9 cellular contexts compared by ENCODE assay signal in genomic region chr20:20603339-20603990, GRCh38.
DNase-seq lines count a peak whose midpoint lies in the region; ATAC-seq, FAIRE-seq and TF ChIP-seq lines count a peak whose summit lies in the region.
"Had no signal": no experiment of that assay in that cellular context is flagged by ENCODE, and none has a peak within 500 bp of the region (broad histone marks: within the 10 kb centered on the region; RNA-seq: fewer than 3 reads in every experiment).

No MANE protein-coding gene starts in this region.

- no peak for FAIRE-seq in astrocyte (lab: Jason Lieb, UNC)
- FAIRE-seq: endothelial cell of umbilical vein had no signal

- no peaks in the 10 kb centered on the region for H3K9me3 Mint-ChIP-seq in astrocyte (ENCODE audit: unreplicated experiment)

- peak overlapping the region; percentile 10 for H3K27ac Mint-ChIP-seq in astrocyte (ENCODE audit: unreplicated experiment)

- H3K4me3 Mint-ChIP-seq in astrocyte (ENCODE audit: unreplicated experiment) = no peak overlapping the region

- ATAC-seq in GM18861 (IDR thresholded peaks at IDR 0.05; ENCODE audit: unreplicated experiment) (peak; percentile 95), HG02642 (IDR thresholded peaks at IDR 0.05; ENCODE audit: poor library complexity, unreplicated experiment) (peak; percentile 99)

- H3K36me3 Mint-ChIP-seq in astrocyte (ENCODE audit: low read depth, unreplicated experiment) = no peaks in the 10 kb centered on the region

- TF ChIP-seq CTCF in astrocyte (IDR thresholded peaks at IDR 0.05; ENCODE audit: insufficient read depth, low read depth, low read length) = no peak

- no peak overlapping the region for H3K4me2 ChIP-seq in astrocyte (ENCODE audit: low read length)

- no peaks in the 10 kb centered on the region for H3K36me3 ChIP-seq in astrocyte (ENCODE audit: insufficient read depth, low read length)

- no peak overlapping the region for H3K27ac ChIP-seq in astrocyte (ENCODE audit: low read depth, low read length)

- H4K20me1 ChIP-seq in astrocyte (ENCODE audit: insufficient read depth, low read length) = no peaks in the 10 kb centered on the region

- H3K79me2 ChIP-seq in astrocyte (ENCODE audit: insufficient read depth, low read length) = no peaks in the 10 kb centered on the region

- H3K4me1 ChIP-seq in astrocyte (ENCODE audit: insufficient read depth, low read length) = no peaks in the 10 kb centered on the region

- H3K4me3 ChIP-seq in astrocyte (ENCODE audit: insufficient read depth, low read depth, low read length) = no peak overlapping the region

- H2AFZ ChIP-seq in astrocyte (ENCODE audit: low read depth, low read length) = no peak overlapping the region

- H3K27me3 ChIP-seq in astrocyte (ENCODE audit: insufficient read depth, low read length) = no peaks in the 10 kb centered on the region

- H3K4me1 Mint-ChIP-seq in astrocyte (ENCODE audit: low read depth, unreplicated experiment) = no peaks in the 10 kb centered on the region

- no peak overlapping the region for H3K9ac ChIP-seq in astrocyte (ENCODE audit: low read length)

- no peaks in the 10 kb centered on the region for H3K9me3 ChIP-seq in astrocyte (ENCODE audit: insufficient read depth, low read depth, low read length)

- H3K27me3 Mint-ChIP-seq in astrocyte (ENCODE audit: low read depth, unreplicated experiment) = no peaks in the 10 kb centered on the region

- DNase-seq in NCI-H146 (lab: John Stamatoyannopoulos, UW) (peak; percentile 43), astrocyte (ENCODE audit: low read depth) (no peak), mesenteric fat pad (ENCODE audit: low spot score) (no peak), LoVo (ENCODE audit: low spot score) (no peak), cerebellar cortex (ENCODE audit: low spot score) (no peak)
- DNase-seq in stimulated activated CD8-positive, alpha-beta memory T cell treated with anti-CD3 and anti-CD28 coated beads, Interleukin-4, amount 100 ng/mL, for 48 hours = no peak
